ENCODE assay signal across 9 cellular contexts in genomic region chr1:36160388-36160948, GRCh38. TPM values are rescaled to one million over a fixed set of nuclear protein-coding genes. Genes with fewer than 3 reads are reported as not detected.
A peak's percentile ranks its signal among the peaks of the same experiment; 100 is the strongest.
DNase-seq lines count a peak whose midpoint lies in the region; ATAC-seq and TF ChIP-seq lines count a peak whose summit lies in the region.
"Had no signal": no experiment of that assay in that cellular context is flagged by ENCODE, and none has a peak within 500 bp of the region (broad histone marks: within the 10 kb centered on the region; RNA-seq: fewer than 3 reads in every experiment).

No MANE protein-coding gene starts in this region.

- TF ChIP-seq CTCF in heart left ventricle (IDR thresholded peaks at IDR 0.05), result no peak
- no peak for TF ChIP-seq CTCF in brain microvascular endothelial cell (IDR thresholded peaks at IDR 0.05; ENCODE audit: low read depth, low read length, missing control alignments)
- no peak for TF ChIP-seq CTCF in vagina (IDR thresholded peaks at IDR 0.05)

- TF ChIP-seq POLR2A in heart left ventricle (IDR thresholded peaks at IDR 0.05) (no peak), vagina (IDR thresholded peaks at IDR 0.05) (no peak)

- in situ Hi-C loops in brain microvascular endothelial cell (cut with HindIII; ENCODE audit: low pct_ligation_motif_present, low sequenced_read_pairs), result no loop called here

- H3K4me1 ChIP-seq in heart left ventricle (peaks cover 29 to 82% (median 70%) of the 10 kb centered on the region in 12 donors), mononuclear cell (ENCODE audit: insufficient read depth, low read length) (peaks cover 76% of the 10 kb centered on the region), vagina (peaks cover 76% of the 10 kb centered on the region)

- H3K27me3 ChIP-seq in heart left ventricle, result no peaks in the 10 kb centered on the region
- no peaks in the 10 kb centered on the region for H3K27me3 ChIP-seq in brain microvascular endothelial cell (replicated peaks)
- H3K27me3 ChIP-seq in mononuclear cell (ENCODE audit: insufficient read depth, low read length), result no peaks in the 10 kb centered on the region
- H3K27me3 ChIP-seq in vagina, result no peaks in the 10 kb centered on the region

- DNase-seq in heart left ventricle (no peak), left ventricle myocardium superior (no peak), brain microvascular endothelial cell (no peak), vagina (ENCODE audit: extremely low spot score in 2 of 2) (no peak), HuH-7.5 (ENCODE audit: low spot score) (no peak), NCI-H226 (no peak)
- DNase-seq: NCI-H1436 treated with DMSO at 0.1 percent for 48 hours had no signal

- intact Hi-C loops in heart left ventricle (cut with DNase I), result loop anchor here in 1 of 10 donors (2.0 kb wide), 1 partner anchor 14 kb away; no protein-coding TSS in a partner anchor
- intact Hi-C loops in left ventricle myocardium superior (cut with micrococcal nuclease), result no loop called here
- intact Hi-C loops in vagina (cut with DNase I), result no loop called here

- H3K36me3 ChIP-seq in heart left ventricle, result peaks cover 0 to 11% (median 0%) of the 10 kb centered on the region in 9 donors
- peaks cover 45% of the 10 kb centered on the region for H3K36me3 ChIP-seq in brain microvascular endothelial cell (replicated peaks)
- no peaks in the 10 kb centered on the region for H3K36me3 ChIP-seq in vagina

- WGBS in heart left ventricle, 4 donors, result 23 to 29% (median 26%) methylated on average over 4 of the region's 4 CpGs

- ATAC-seq in heart left ventricle, result no peak
- ATAC-seq in left ventricle myocardium superior, result no peak
- no peak for ATAC-seq in activated CD4-positive, CD25-positive, alpha-beta regulatory T cell treated with anti-CD3 and anti-CD28 coated beads, Interleukin-2, amount 50 U/mL, for 24 hours

- H3K27ac ChIP-seq in heart left ventricle (peak overlapping the region; percentile 79 to 100 (median 96)), brain microvascular endothelial cell (peak overlapping the region; percentile 74), vagina (peak overlapping the region; percentile 90)

- H3K9me3 ChIP-seq in heart left ventricle, result no peaks in the 10 kb centered on the region
- H3K9me3 ChIP-seq in mononuclear cell (ENCODE audit: low read depth, low read length), result no peaks in the 10 kb centered on the region
- H3K9me3 ChIP-seq in vagina, result no peaks in the 10 kb centered on the region

- H3K4me3 ChIP-seq in heart left ventricle, result peak overlapping the region; percentile 15 to 62 (median 50)
- H3K4me3 ChIP-seq in brain microvascular endothelial cell (ENCODE audit: low read depth, low read length), result peak overlapping the region; percentile 58
- H3K4me3 ChIP-seq in mononuclear cell (ENCODE audit: low read length), result peak overlapping the region; percentile 31
- peak overlapping the region; percentile 39 to 56 for H3K4me3 ChIP-seq in vagina

RNA-seq across cellular contexts. Expression of gene MAP7D1, which starts 4.5 kb away (rescaled TPM):
- total RNA-seq in heart left ventricle (100 to 1,000 TPM; 249 to 706 (median 328) TPM), left ventricle myocardium superior (385 TPM), mononuclear cell (142 TPM), vagina (93.8 TPM)
- polyA plus RNA-seq in heart left ventricle, result 100 to 1,000 TPM; 236 to 331 TPM

RNA-seq across cellular contexts. Expression of gene TRAPPC3, which starts 11.2 kb away (rescaled TPM):
- 10 to 100 TPM; 45.3 to 77.2 (median 52.9) TPM for total RNA-seq in heart left ventricle
- polyA plus RNA-seq in heart left ventricle, result 10 to 100 TPM; 40.8 to 89.6 TPM
- total RNA-seq in left ventricle myocardium superior, result 57.8 TPM
- 25.9 TPM for total RNA-seq in mononuclear cell
- total RNA-seq in vagina, result 52.1 TPM

RNA-seq across cellular contexts. Expression of gene COL8A2, which starts 35.4 kb away (rescaled TPM):
- total RNA-seq in heart left ventricle, result 1 to 10 TPM in 5 of 9 donors, under 1 TPM in 4; 0.33 to 2.6 (median 1.1) TPM
- under 1 TPM; 0.34 to 0.53 TPM for polyA plus RNA-seq in heart left ventricle
- total RNA-seq in left ventricle myocardium superior, result 0.67 TPM
- total RNA-seq in mononuclear cell, result 1.9 TPM
- total RNA-seq in vagina, result 6.4 TPM
